In genomic region chr5:6732634-6733410, GRCh38 we compare ENCODE assay signal across 9 cellular contexts. TPM values are rescaled to one million over a fixed set of nuclear protein-coding genes. Genes with fewer than 3 reads are reported as not detected.
DNase-seq lines count a peak whose midpoint lies in the region; ATAC-seq lines count a peak whose summit lies in the region.
"Had no signal": no experiment of that assay in that cellular context is flagged by ENCODE, and none has a peak within 500 bp of the region (broad histone marks: within the 10 kb centered on the region; RNA-seq: fewer than 3 reads in every experiment).

No MANE protein-coding gene starts in this region.

- no peaks in the 10 kb centered on the region for H3K27me3 ChIP-seq in SJSA1 (replicated peaks)

- H3K9me3 ChIP-seq in SJSA1 (replicated peaks) = no peaks in the 10 kb centered on the region

- no peak for ATAC-seq in GM19455 (IDR thresholded peaks at IDR 0.05; ENCODE audit: unreplicated experiment)
- ATAC-seq in GM21529 (IDR thresholded peaks at IDR 0.05; ENCODE audit: unreplicated experiment) = no peak

- H3K27ac ChIP-seq in SJSA1 = peak overlapping the region; percentile 50

- DNase-seq in EH (ENCODE audit: low read depth) (peak; percentile 88), SJSA1 (ENCODE audit: low read depth in 1 of 2, low spot score in 2 of 2) (peak; percentile 60 to 66), fibroblast of peridontal ligament (ENCODE audit: extremely low read depth) (peak; percentile 54), pulmonary artery endothelial cell (ENCODE audit: low read depth, low spot score) (peak; percentile 63), ureter (ENCODE audit: low spot score) (no peak), NOMO-1 treated with DMSO at 0.1 percent for 48 hours (lab: John Stamatoyannopoulos, UW; ENCODE audit: unreplicated experiment) (no peak)
- DNase-seq: activated naive CD4-positive, alpha-beta T cell treated with Interleukin-2 at 50 U/mL for 16 hours had no signal

- no peak overlapping the region for H3K4me3 ChIP-seq in SJSA1

- peaks cover 23% of the 10 kb centered on the region for H3K4me1 ChIP-seq in SJSA1 (replicated peaks)

- peaks cover 39% of the 10 kb centered on the region for H3K36me3 ChIP-seq in SJSA1

RNA-seq across cellular contexts. Expression of gene TENT4A, which starts 19.6 kb away (rescaled TPM):
- total RNA-seq in SJSA1 (2014; rRNA removed; shearing (Covaris generic)) = 17.8 and 24.6 TPM in 2 replicates
- total RNA-seq in pulmonary artery endothelial cell = 9.1 and 12.6 TPM in 2 replicates
- 28.9 TPM for total RNA-seq in ureter

Comparison
In these comparisons a context has a peak if more than half of its experiments do, and no peak if none do; other contexts are left out.
1. DNase-seq: peak in EH (single experiment), SJSA1 (2 of 2), fibroblast of peridontal ligament (single experiment) and pulmonary artery endothelial cell (single experiment); none in ureter (single experiment) and NOMO-1 treated with DMSO at 0.1 percent for 48 hours (single experiment).